8 cellular contexts compared by ENCODE assay signal in genomic region chr19:12052571-12053169, GRCh38. TPM values are rescaled to one million over a fixed set of nuclear protein-coding genes. Genes with fewer than 3 reads are reported as not detected.
A peak's percentile ranks its signal among the peaks of the same experiment; 100 is the strongest.
DNase-seq lines count a peak whose midpoint lies in the region; ATAC-seq and TF ChIP-seq lines count a peak whose summit lies in the region.

ZNF878 (minus strand) TSS chr19:12052961; CDS start chr19:12052801, 160 bp downstream.

- peak within 1 kb of the TSS; percentile 97 for H3K4me3 ChIP-seq in ACC112 (ENCODE audit: low read depth, low read length)
- H3K4me3 ChIP-seq in endodermal cell (ENCODE audit: low read length) = peak within 1 kb of the TSS; percentile 87
- peak within 1 kb of the TSS; percentile 48 to 82 for H3K4me3 ChIP-seq in mesenchymal stem cell (ENCODE audit: insufficient read depth in 1 of 2, low read depth in 1 of 2, low read length in 2 of 2)

- H3K27me3 ChIP-seq in ACC112 (ENCODE audit: insufficient read depth, low read length) (no peaks in the 10 kb centered on the region), endodermal cell (ENCODE audit: control insufficient read depth, insufficient read depth, low read length, poor library complexity, severe bottlenecking) (no peaks in the 10 kb centered on the region), mesenchymal stem cell (ENCODE audit: control insufficient read depth in 1 of 2, insufficient read depth in 1 of 2, low read length in 2 of 2) (peaks cover 0 to 3% of the 10 kb centered on the region in 2 experiments)

- no peak within 1 kb of the TSS for H4K91ac ChIP-seq in mesenchymal stem cell (ENCODE audit: low read length)

- CTCF ChIA-PET in activated CD4-positive, alpha-beta memory T cell treated with anti-CD3 and anti-CD28 coated beads, Interleukin-2, amount 10 ng/mL, durations not matched to agents 7 days and 5 days (lab: Charles Lee) = interaction anchor here (1.0 kb wide), 1 partner anchor 129 kb away, joined by 3 read pairs; no protein-coding TSS in a partner anchor

- H2BK120ac ChIP-seq in mesenchymal stem cell (ENCODE audit: low read depth, low read length) = no peak within 1 kb of the TSS

- peak within 1 kb of the TSS; percentile 93 for H3K4me2 ChIP-seq in mesenchymal stem cell (ENCODE audit: low read length, poor library complexity, severe bottlenecking)

- H3K79me1 ChIP-seq in mesenchymal stem cell (replicated peaks; ENCODE audit: low read length, poor library complexity, severe bottlenecking) = no peaks in the 10 kb centered on the region

- peaks cover 6% of the 10 kb centered on the region for H3K27me3 Mint-ChIP-seq in activated CD4-positive, alpha-beta memory T cell treated with anti-CD3 and anti-CD28 coated beads, Interleukin-2, amount 10 ng/mL, durations not matched to agents 7 days and 5 days
- H3K27me3 Mint-ChIP-seq in endodermal cell (ENCODE audit: insufficient read depth) = peaks cover 27% of the 10 kb centered on the region

- H3K9ac ChIP-seq in endodermal cell (ENCODE audit: extremely low read depth, low read length, poor library complexity, severe bottlenecking) = peak within 1 kb of the TSS; percentile 53
- H3K9ac ChIP-seq in mesenchymal stem cell (ENCODE audit: low read length) = peak within 1 kb of the TSS; percentile 72

- TF ChIP-seq POLR2A in GM18526 (IDR thresholded peaks at IDR 0.05; ENCODE audit: extremely low read depth, insufficient read length) = peak; percentile 94

- no peak within 1 kb of the TSS for H4K8ac ChIP-seq in mesenchymal stem cell (ENCODE audit: low read length)

- H3K4me1 Mint-ChIP-seq in activated CD4-positive, alpha-beta memory T cell treated with anti-CD3 and anti-CD28 coated beads, Interleukin-2, amount 10 ng/mL, durations not matched to agents 7 days and 5 days = peaks cover 13% of the 10 kb centered on the region
- peaks cover 3% of the 10 kb centered on the region for H3K4me1 Mint-ChIP-seq in endodermal cell

- no peak within 1 kb of the TSS for H2AK5ac ChIP-seq in mesenchymal stem cell (ENCODE audit: low read length, severe bottlenecking)

- TF ChIP-seq CTCF in endodermal cell (conservative IDR thresholded peaks at IDR 0.05) = peak; percentile 67

- H3K14ac ChIP-seq in mesenchymal stem cell (ENCODE audit: low read length in 2 of 2) = no peak within 1 kb of the TSS

- H3K9me3 ChIP-seq in endodermal cell (ENCODE audit: control insufficient read depth, low read length) (peaks cover 12% of the 10 kb centered on the region), mesenchymal stem cell (ENCODE audit: control insufficient read depth, low read length) (peaks cover 3% of the 10 kb centered on the region)

- H3K4me3 Mint-ChIP-seq in activated CD4-positive, alpha-beta memory T cell treated with anti-CD3 and anti-CD28 coated beads, Interleukin-2, amount 10 ng/mL, durations not matched to agents 7 days and 5 days = peak within 1 kb of the TSS; percentile 69
- peak within 1 kb of the TSS; percentile 74 for H3K4me3 Mint-ChIP-seq in endodermal cell

- H3K4me1 ChIP-seq in ACC112 (ENCODE audit: control insufficient read depth, insufficient read depth, low read length, unreplicated experiment) (no peaks in the 10 kb centered on the region), endodermal cell (ENCODE audit: control insufficient read depth, insufficient read depth, low read length) (no peaks in the 10 kb centered on the region), mesenchymal stem cell (ENCODE audit: control insufficient read depth, insufficient read depth, low read depth, low read length) (peaks cover 2% of the 10 kb centered on the region)

- H3K27ac ChIP-seq in ACC112 (ENCODE audit: low read depth, low read length) (no peak within 1 kb of the TSS), endodermal cell (ENCODE audit: low read depth, low read length) (peak within 1 kb of the TSS; percentile 77), mesenchymal stem cell (ENCODE audit: low read length, poor library complexity, severe bottlenecking) (peak within 1 kb of the TSS; percentile 3)

- DNase-seq in NCI-H510A (lab: John Stamatoyannopoulos, UW) (peak; percentile 89), endodermal cell (peak; percentile 98), mesenchymal stem cell (peak; percentile 91)
- peak; percentile 51 for DNase-seq in activated CD4-positive, alpha-beta memory T cell treated with anti-CD3 and anti-CD28 coated beads, Interleukin-2, amount 10 ng/mL, durations not matched to agents 7 days and 5 days
- peak; percentile 34 to 66 for DNase-seq in stimulated activated CD8-positive, alpha-beta memory T cell treated with anti-CD3 and anti-CD28 coated beads, Interleukin-15, amount 100 ng/mL, for 48 hours (ENCODE audit: low read depth in 2 of 2)

- peaks cover 21% of the 10 kb centered on the region for H3K9me3 Mint-ChIP-seq in activated CD4-positive, alpha-beta memory T cell treated with anti-CD3 and anti-CD28 coated beads, Interleukin-2, amount 10 ng/mL, durations not matched to agents 7 days and 5 days
- H3K9me3 Mint-ChIP-seq in endodermal cell = peaks cover 46% of the 10 kb centered on the region

- H2BK15ac ChIP-seq in mesenchymal stem cell (ENCODE audit: low read depth, poor library complexity, severe bottlenecking) = peak within 1 kb of the TSS; percentile 71

- H3K36me3 ChIP-seq in ACC112 (ENCODE audit: insufficient read depth, low read length) = no peaks in the 10 kb centered on the region
- H3K36me3 ChIP-seq in endodermal cell (ENCODE audit: control insufficient read depth, insufficient read depth, low read length) = no peaks in the 10 kb centered on the region
- no peaks in the 10 kb centered on the region for H3K36me3 ChIP-seq in mesenchymal stem cell (ENCODE audit: control insufficient read depth in 1 of 2, insufficient read depth in 2 of 2, low read depth in 1 of 2, low read length in 2 of 2)

- POLR2A ChIA-PET in activated CD4-positive, alpha-beta memory T cell treated with anti-CD3 and anti-CD28 coated beads, Interleukin-2, amount 10 ng/mL, durations not matched to agents 7 days and 5 days (lab: Charles Lee) = no interaction called here

- peaks cover 12% of the 10 kb centered on the region for H3K36me3 Mint-ChIP-seq in activated CD4-positive, alpha-beta memory T cell treated with anti-CD3 and anti-CD28 coated beads, Interleukin-2, amount 10 ng/mL, durations not matched to agents 7 days and 5 days (ENCODE audit: low read depth)
- peaks cover 12% of the 10 kb centered on the region for H3K36me3 Mint-ChIP-seq in endodermal cell (ENCODE audit: low read depth)

- no peak within 1 kb of the TSS for H2BK5ac ChIP-seq in mesenchymal stem cell (ENCODE audit: low read depth, low read length, poor library complexity, severe bottlenecking)

- no peak within 1 kb of the TSS for H3K23ac ChIP-seq in mesenchymal stem cell (ENCODE audit: low read length in 2 of 2)

- WGBS in endodermal cell (ENCODE audit: insufficient coverage in 1 of 2, insufficient read length in 1 of 2), 2 experiments = 0% methylated on average over 17 to 39 of the region's 39 CpGs
- 0% methylated on average over 28 of the region's 39 CpGs for WGBS in mesenchymal stem cell

- H3K18ac ChIP-seq in mesenchymal stem cell (ENCODE audit: low read depth in 1 of 2, low read length in 2 of 2) = no peak within 1 kb of the TSS

- H3K4ac ChIP-seq in mesenchymal stem cell (ENCODE audit: low read depth in 1 of 2, low read length in 2 of 2) = no peak within 1 kb of the TSS

- no peaks in the 10 kb centered on the region for H3K79me2 ChIP-seq in ACC112 (ENCODE audit: control insufficient read depth, insufficient read depth, low read length, unreplicated experiment)

- H2AFZ ChIP-seq in ACC112 (ENCODE audit: low read length, unreplicated experiment) = peak within 1 kb of the TSS; percentile 86
- peak within 1 kb of the TSS; percentile 85 for H2AFZ ChIP-seq in mesenchymal stem cell (ENCODE audit: low read depth, low read length)

- no peak within 1 kb of the TSS for H3K27ac Mint-ChIP-seq in activated CD4-positive, alpha-beta memory T cell treated with anti-CD3 and anti-CD28 coated beads, Interleukin-2, amount 10 ng/mL, durations not matched to agents 7 days and 5 days
- peak within 1 kb of the TSS; percentile 95 for H3K27ac Mint-ChIP-seq in endodermal cell

- H2BK12ac ChIP-seq in mesenchymal stem cell (ENCODE audit: low read length in 2 of 2) = no peak within 1 kb of the TSS

- peak; percentile 59 for ATAC-seq in HG03060 (IDR thresholded peaks at IDR 0.05; ENCODE audit: low read depth, unreplicated experiment)

RNA-seq across cellular contexts. Expression of gene ZNF878, which starts in this region (rescaled TPM):
- total RNA-seq in activated CD4-positive, alpha-beta memory T cell treated with anti-CD3 and anti-CD28 coated beads, Interleukin-2, amount 10 ng/mL, durations not matched to agents 7 days and 5 days = under 1 TPM; 0.15 to 0.28 TPM
- total RNA-seq in endodermal cell = 1 to 10 TPM; 1.6 to 3.7 TPM
- 1.4 TPM for polyA plus RNA-seq in endodermal cell (2013, experiment 1 of 2)
- 1.1 TPM for polyA plus RNA-seq in endodermal cell (2013, experiment 2 of 2)
- 0.04 TPM for polyA plus RNA-seq in mesenchymal stem cell (2013, experiment 1 of 2)
- polyA plus RNA-seq in mesenchymal stem cell (2013, experiment 2 of 2) = 0.05 TPM

Comparison
In these comparisons a context has a peak if more than half of its experiments do, and no peak if none do; other contexts are left out.
1. Peak in DNase-seq in activated CD4-positive, alpha-beta memory T cell treated with anti-CD3 and anti-CD28 coated beads, Interleukin-2, amount 10 ng/mL, durations not matched to agents 7 days and 5 days; RNA of the gene not detected or under 1 TPM.